In genomic region chr10:91596821-91597396, GRCh38 we compare ENCODE assay signal across 10 cellular contexts. TPM values are rescaled to one million over a fixed set of nuclear protein-coding genes. Genes with fewer than 3 reads are reported as not detected.
A peak's percentile ranks its signal among the peaks of the same experiment; 100 is the strongest.
DNase-seq lines count a peak whose midpoint lies in the region; ATAC-seq and TF ChIP-seq lines count a peak whose summit lies in the region.
"Had no signal": no experiment of that assay in that cellular context is flagged by ENCODE, and none has a peak within 500 bp of the region (broad histone marks: within the 10 kb centered on the region; RNA-seq: fewer than 3 reads in every experiment).

No MANE protein-coding gene starts in this region.

- H3K4me3 ChIP-seq in suprapubic skin, result no peak overlapping the region

- 31% methylated on average over 1 of the region's 1 CpG for WGBS in suprapubic skin

- intact Hi-C loops in activated CD4-positive, alpha-beta T cell treated with anti-CD3 and anti-CD28 coated beads, Interleukin-2, amount 10 ng/mL, durations not matched to agents 24 days and 14 days (cut with micrococcal nuclease), result no loop called here

- H3K27me3 ChIP-seq in suprapubic skin, result no peaks in the 10 kb centered on the region

- H3K36me3 Mint-ChIP-seq in activated CD4-positive, alpha-beta T cell treated with anti-CD3 and anti-CD28 coated beads, Interleukin-2, amount 10 ng/mL, durations not matched to agents 24 days and 14 days (ENCODE audit: low read depth), result no peaks in the 10 kb centered on the region
- H3K36me3 Mint-ChIP-seq in natural killer cell treated with Interleukin-12 subunit alpha and Interleukin-12 subunit beta and Interleukin-15 and Interleukin-18, amount 100 ng/mL, for 72 hours, result no peaks in the 10 kb centered on the region

- peaks cover 4% of the 10 kb centered on the region for H3K9me3 Mint-ChIP-seq in activated CD4-positive, alpha-beta T cell treated with anti-CD3 and anti-CD28 coated beads, Interleukin-2, amount 10 ng/mL, durations not matched to agents 24 days and 14 days
- no peaks in the 10 kb centered on the region for H3K9me3 Mint-ChIP-seq in natural killer cell treated with Interleukin-12 subunit alpha and Interleukin-12 subunit beta and Interleukin-15 and Interleukin-18, amount 100 ng/mL, for 72 hours

- no peak for DNase-seq in activated CD4-positive, alpha-beta T cell treated with anti-CD3 and anti-CD28 coated beads, Interleukin-2, amount 10 ng/mL, durations not matched to agents 24 days and 14 days
- no peak for DNase-seq in activated CD4-positive, alpha-beta T cell treated with anti-CD3 and anti-CD28 coated beads, Interleukin-2, amount 50 U/mL, for 1 hour
- DNase-seq in astrocyte of the hippocampus (ENCODE audit: low read depth, low spot score) (peak; percentile 54), iris pigment epithelial cell (ENCODE audit: low read depth) (peak; percentile 90), suprapubic skin (ENCODE audit: low spot score in 2 of 2) (no peak), C1 segment of cervical spinal cord (lab: John Stamatoyannopoulos, UW) (no peak)
- DNase-seq in natural killer cell treated with Interleukin-12 subunit alpha and Interleukin-12 subunit beta and Interleukin-15 and Interleukin-18, amount 100 ng/mL, for 72 hours (ENCODE audit: low spot score), result no peak
- DNase-seq: stimulated activated naive CD4-positive, alpha-beta T cell had no signal

- TF ChIP-seq POLR2A in suprapubic skin (IDR thresholded peaks at IDR 0.05), result no peak

- peaks cover 2% of the 10 kb centered on the region for H3K4me1 Mint-ChIP-seq in activated CD4-positive, alpha-beta T cell treated with anti-CD3 and anti-CD28 coated beads, Interleukin-2, amount 10 ng/mL, durations not matched to agents 24 days and 14 days
- no peaks in the 10 kb centered on the region for H3K4me1 Mint-ChIP-seq in natural killer cell treated with Interleukin-12 subunit alpha and Interleukin-12 subunit beta and Interleukin-15 and Interleukin-18, amount 100 ng/mL, for 72 hours (ENCODE audit: low read depth in 2 of 2)

- peaks cover 45% of the 10 kb centered on the region for H3K4me1 ChIP-seq in suprapubic skin

- H3K27me3 Mint-ChIP-seq in activated CD4-positive, alpha-beta T cell treated with anti-CD3 and anti-CD28 coated beads, Interleukin-2, amount 10 ng/mL, durations not matched to agents 24 days and 14 days, result peaks cover 3% of the 10 kb centered on the region
- H3K27me3 Mint-ChIP-seq in natural killer cell treated with Interleukin-12 subunit alpha and Interleukin-12 subunit beta and Interleukin-15 and Interleukin-18, amount 100 ng/mL, for 72 hours, result peaks cover 4 to 47% of the 10 kb centered on the region in 2 donors

- ATAC-seq in natural killer cell treated with Interleukin-12 subunit alpha and Interleukin-12 subunit beta and Interleukin-15 and Interleukin-18, amount 100 ng/mL, for 72 hours, result no peak
- no peak for ATAC-seq in GM18861 (IDR thresholded peaks at IDR 0.05; ENCODE audit: unreplicated experiment)

- peak overlapping the region; percentile 47 for H3K27ac Mint-ChIP-seq in activated CD4-positive, alpha-beta T cell treated with anti-CD3 and anti-CD28 coated beads, Interleukin-2, amount 10 ng/mL, durations not matched to agents 24 days and 14 days
- no peak overlapping the region for H3K27ac Mint-ChIP-seq in natural killer cell treated with Interleukin-12 subunit alpha and Interleukin-12 subunit beta and Interleukin-15 and Interleukin-18, amount 100 ng/mL, for 72 hours

- no peaks in the 10 kb centered on the region for H3K36me3 ChIP-seq in suprapubic skin

- no peaks in the 10 kb centered on the region for H3K9me3 ChIP-seq in suprapubic skin

- H3K27ac ChIP-seq in suprapubic skin, result peak overlapping the region; percentile 29
- H3K27ac ChIP-seq: C4-2B had no signal

- no peak for TF ChIP-seq CTCF in suprapubic skin (IDR thresholded peaks at IDR 0.05)

- no peak overlapping the region for H3K4me3 Mint-ChIP-seq in activated CD4-positive, alpha-beta T cell treated with anti-CD3 and anti-CD28 coated beads, Interleukin-2, amount 10 ng/mL, durations not matched to agents 24 days and 14 days
- H3K4me3 Mint-ChIP-seq in natural killer cell treated with Interleukin-12 subunit alpha and Interleukin-12 subunit beta and Interleukin-15 and Interleukin-18, amount 100 ng/mL, for 72 hours, result no peak overlapping the region

- TF ChIP-seq EP300 in suprapubic skin (IDR thresholded peaks at IDR 0.05), result no peak

RNA-seq across cellular contexts. Expression of gene PPP1R3C, which starts 36.0 kb away (rescaled TPM):
- 0.14 and 0.21 TPM in 2 replicates for total RNA-seq in activated CD4-positive, alpha-beta T cell treated with anti-CD3 and anti-CD28 coated beads, Interleukin-2, amount 10 ng/mL, durations not matched to agents 24 days and 14 days
- total RNA-seq in suprapubic skin, result 10 to 100 TPM in 1 of 4 donors, 1 to 10 TPM in 3; 4.8 to 10.3 (median 6.3) TPM
- not detected for total RNA-seq in natural killer cell treated with Interleukin-12 subunit alpha and Interleukin-12 subunit beta and Interleukin-15 and Interleukin-18, amount 100 ng/mL, for 72 hours

Comparison
In these comparisons a context has a peak if more than half of its experiments do, and no peak if none do; other contexts are left out.
1. DNase-seq: peak in astrocyte of the hippocampus (single experiment) and iris pigment epithelial cell (single experiment); none in activated CD4-positive, alpha-beta T cell treated with anti-CD3 and anti-CD28 coated beads, Interleukin-2, amount 10 ng/mL, durations not matched to agents 24 days and 14 days (single experiment), activated CD4-positive, alpha-beta T cell treated with anti-CD3 and anti-CD28 coated beads, Interleukin-2, amount 50 U/mL, for 1 hour (single experiment), suprapubic skin (0 of 2), natural killer cell treated with Interleukin-12 subunit alpha and Interleukin-12 subunit beta and Interleukin-15 and Interleukin-18, amount 100 ng/mL, for 72 hours (single experiment) and C1 segment of cervical spinal cord (0 of 14).